In the genomic region with DNA sequence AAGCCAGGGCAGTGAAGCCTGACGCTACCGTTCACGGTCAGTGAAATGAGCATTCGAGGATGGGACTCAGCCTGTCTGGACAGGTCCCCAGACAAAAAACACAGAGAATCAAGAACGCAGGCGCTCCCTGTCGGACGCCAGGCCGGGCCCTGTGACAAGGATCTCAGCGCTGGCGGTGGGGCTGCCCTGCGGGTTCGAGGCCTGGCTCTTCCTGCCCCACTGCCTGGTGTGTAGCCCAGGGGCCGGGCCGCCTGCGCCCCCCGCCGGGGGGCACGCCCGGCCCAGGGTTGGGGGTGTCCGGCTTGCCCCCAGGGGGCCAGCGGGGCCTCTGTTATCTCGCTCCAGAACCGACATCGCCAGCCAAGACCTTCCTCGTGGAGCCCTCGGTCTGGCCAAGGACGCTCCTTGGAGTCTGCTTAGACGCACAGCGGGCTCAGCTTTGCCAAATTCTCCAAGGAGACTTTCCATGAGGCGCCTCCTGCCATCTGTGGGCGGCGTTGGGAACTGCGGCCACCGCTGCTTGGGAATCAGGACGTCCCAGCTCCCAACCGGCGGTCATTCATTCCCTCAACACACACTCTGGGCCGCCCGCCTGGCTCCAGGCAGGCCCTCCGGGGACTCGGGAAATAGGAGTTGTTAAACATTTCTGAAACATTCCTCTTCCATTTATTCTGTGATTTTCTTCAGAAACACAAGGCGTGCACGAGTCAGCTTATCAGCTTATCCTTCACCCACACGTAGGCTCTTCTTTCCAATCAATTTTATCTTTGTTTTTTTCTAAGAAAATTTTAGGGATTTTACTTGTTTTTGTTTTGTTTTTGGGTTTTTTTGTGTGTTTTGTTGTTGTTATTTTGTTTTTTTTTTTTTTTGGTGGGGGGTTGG, we compare ENCODE assay signal across 8 cellular contexts. TPM values are rescaled to one million over a fixed set of nuclear protein-coding genes. Genes with fewer than 3 reads are reported as not detected.
A peak's percentile ranks its signal among the peaks of the same experiment; 100 is the strongest.
DNase-seq lines count a peak whose midpoint lies in the region; ATAC-seq, FAIRE-seq and TF ChIP-seq lines count a peak whose summit lies in the region.

No MANE protein-coding gene starts in this region.

- SMC1A ChIA-PET in GM12878 (lab: Charles Lee; ENCODE audit: uncharacterized antibody, unreplicated experiment), result interaction anchor here (0.8 to 1.1 kb wide), 4 partner anchors 10 to 495 kb away, joined by 3 to 6 read pairs (median 4); no protein-coding TSS in a partner anchor

- H3K4me2 ChIP-seq in GM12878 (ENCODE audit: control insufficient read depth, insufficient read depth), result no peak overlapping the region

- no peaks in the 10 kb centered on the region for H3K4me1 ChIP-seq in ACC112 (ENCODE audit: control insufficient read depth, insufficient read depth, low read length, unreplicated experiment)
- H3K4me1 ChIP-seq in GM12878 (ENCODE audit: control insufficient read depth, insufficient read depth, low read length), result no peaks in the 10 kb centered on the region
- peaks cover 0 to 8% (median 6%) of the 10 kb centered on the region in 4 donors for H3K4me1 ChIP-seq in sigmoid colon

- TF ChIP-seq CTCF in GM12878 (IDR thresholded peaks at IDR 0.05 in 2 of 3, conservative IDR thresholded peaks at IDR 0.05 in 1 of 3; ENCODE audit: control insufficient read depth in 2 of 3, extremely low read depth in 1 of 3, insufficient read depth in 1 of 3, low read depth in 3 of 3, low read length in 3 of 3) (peak; percentile 39 to 47 (median 45); a peak in 5 of 6 replicates), sigmoid colon (IDR thresholded peaks at IDR 0.05) (peak; percentile 77 to 96 (median 92))

- no peak for TF ChIP-seq POLR2A in GM12878 (IDR thresholded peaks at IDR 0.05; ENCODE audit: low read depth, low read length)
- no peak for TF ChIP-seq POLR2A in sigmoid colon (IDR thresholded peaks at IDR 0.05)

- DNase-seq in ELR (ENCODE audit: low read depth), result peak; percentile 88
- peak; percentile 81 for DNase-seq in NCI-H2107 (lab: John Stamatoyannopoulos, UW)
- DNase-seq in GM12878 (ENCODE audit: low read depth, low spot score), result no peak
- peak in 45 of 51 donors; percentile 5 to 81 (median 51) for DNase-seq in hypothalamus (lab: John Stamatoyannopoulos, UW)
- peak; percentile 94 for DNase-seq in sigmoid colon
- no peak for DNase-seq in activated gamma-delta T cell (lab: John Stamatoyannopoulos, UW)

- no peak overlapping the region for H3K9ac ChIP-seq in GM12878 (ENCODE audit: control insufficient read depth, insufficient read depth, low read length)

- 50% methylated on average over 31 of the region's 45 CpGs for WGBS in GM12878 (ENCODE audit: insufficient coverage, insufficient replicate concordance, low lambda C conversion rate, missing lambda C conversion rate)
- whole genome bisulfite sequencing in sigmoid colon, 2 donors, result 13 to 42% methylated on average over 45 of the region's 45 CpGs

- TF ChIP-seq EP300 in GM12878 (IDR thresholded peaks at IDR 0.05; ENCODE audit: borderline replicate concordance in 1 of 2, control insufficient read depth in 1 of 2, low read depth in 2 of 2, low read length in 2 of 2), result no peak
- no peak for TF ChIP-seq EP300 in sigmoid colon (IDR thresholded peaks at IDR 0.05)

- H3K79me2 ChIP-seq in ACC112 (ENCODE audit: control insufficient read depth, insufficient read depth, low read length, unreplicated experiment) (no peaks in the 10 kb centered on the region), GM12878 (ENCODE audit: control insufficient read depth, insufficient read depth, low read length) (no peaks in the 10 kb centered on the region)

- no TSS peak for BruUV-seq in GM12878 (replicated peaks; lab: Mats Ljungman, UMichigan)

- no peaks in the 10 kb centered on the region for H4K20me1 ChIP-seq in GM12878 (ENCODE audit: control insufficient read depth, insufficient read depth)

- no peak for FAIRE-seq in GM12878 (lab: Jason Lieb, UNC)

- H3K36me3 ChIP-seq in ACC112 (ENCODE audit: insufficient read depth, low read length), result no peaks in the 10 kb centered on the region
- H3K36me3 ChIP-seq in GM12878 (ENCODE audit: control insufficient read depth in 2 of 2, insufficient read depth in 2 of 2, low read length in 1 of 2), result no peaks in the 10 kb centered on the region
- H3K36me3 ChIP-seq in sigmoid colon, result no peaks in the 10 kb centered on the region

- peak; percentile 23; the same call in 1 of the 2 replicates for TF ChIP-seq RAD21 in GM12878 (IDR thresholded peaks at IDR 0.05; ENCODE audit: insufficient read depth, low read depth, low read length)

- POLR2A ChIA-PET in GM12878 (lab: Charles Lee), result interaction anchor here (0.6 kb wide), 2 partner anchors 10 to 38 kb away, joined by 3 to 4 read pairs; no protein-coding TSS in a partner anchor

- H2AFZ ChIP-seq in ACC112 (ENCODE audit: low read length, unreplicated experiment) (peak overlapping the region; percentile 55), GM12878 (ENCODE audit: control insufficient read depth, low read depth, low read length) (no peak overlapping the region)

- in situ Hi-C loops in GM12878 (cut with MboI), result no loop called here

- intact Hi-C loops in GM12878 (cut with micrococcal nuclease; ENCODE audit: unreplicated experiment), result no loop called here
- intact Hi-C loops in sigmoid colon (cut with DNase I), result loop anchor here (1.0 to 2.0 kb wide), 2 partner anchors 166 to 493 kb away; no protein-coding TSS in a partner anchor

- H3K9me3 ChIP-seq in GM12878 (replicated peaks; ENCODE audit: control insufficient read depth, insufficient read depth, low read length), result no peaks in the 10 kb centered on the region
- no peaks in the 10 kb centered on the region for H3K9me3 ChIP-seq in sigmoid colon

- RAD21 ChIA-PET in GM12878 (lab: Charles Lee; ENCODE audit: unreplicated experiment), result interaction anchor here (0.6 to 1.0 kb wide), 3 partner anchors 39 to 166 kb away, joined by 3 to 11 read pairs (median 3); no protein-coding TSS in a partner anchor

- CTCF ChIA-PET in GM12878 (lab: Yijun Ruan, JAX), result interaction anchor here (0.7 to 2.5 kb wide), 7 partner anchors 10 to 496 kb away, joined by 3 to 12 read pairs (median 4); no protein-coding TSS in a partner anchor

- ATAC-seq in GM12878, result no peak; the same call in 1 of the 3 replicates
- ATAC-seq in GM19023 (IDR thresholded peaks at IDR 0.05; ENCODE audit: unreplicated experiment), result no peak

- H3K27ac ChIP-seq in ACC112 (ENCODE audit: low read depth, low read length), result no peak overlapping the region
- H3K27ac ChIP-seq in GM12878 (ENCODE audit: control insufficient read depth, insufficient read depth), result no peak overlapping the region
- H3K27ac ChIP-seq in sigmoid colon, result peak overlapping the region in 2 of 4 donors; percentile 35 to 54

- H3K4me3 ChIP-seq in ACC112 (ENCODE audit: low read depth, low read length), result no peak overlapping the region
- no peak overlapping the region for H3K4me3 ChIP-seq in GM12878
- no peak overlapping the region for H3K4me3 ChIP-seq in sigmoid colon

- H3K27me3 ChIP-seq in ACC112 (ENCODE audit: insufficient read depth, low read length) (no peaks in the 10 kb centered on the region; the same call in 1 of the 2 replicates), GM12878 (replicated peaks in 1 of 2; ENCODE audit: control insufficient read depth in 2 of 2, insufficient read depth in 2 of 2, low read length in 1 of 2) (peaks cover 0 to 3% of the 10 kb centered on the region in 2 experiments; a peak in 2 of 4 replicates), sigmoid colon (peaks cover 9 to 75% (median 16%) of the 10 kb centered on the region in 3 donors)

TF ChIP-seq in GM12878, 131 proteins besides CTCF, POLR2A, EP300 and RAD21:
- TF ChIP-seq RELA (IDR thresholded peaks at IDR 0.05; ENCODE audit: borderline replicate concordance, partially characterized antibody) (no peak), SMC3 (IDR thresholded peaks at IDR 0.05; ENCODE audit: borderline replicate concordance, low read length) (peak; percentile 32; the same call in 1 of the 2 replicates)

RNA-seq across cellular contexts. Expression of a gene that starts 11.3 kb away (rescaled TPM):
- not detected in 2 replicates for total RNA-seq in GM12878 (2013; cell fraction: nucleolus; rRNA removed)
- total RNA-seq in GM12878 (2014; rRNA removed) (not detected in 2 replicates), GM12878 (2014; rRNA removed; fragmentation: Illumina TruSeq; extraction: Trizol) (not detected in 2 replicates), GM12878 (2021) (0.05 TPM in 1 of 2 replicates, not detected in the other), sigmoid colon (under 1 TPM; under 0.01 to 0.54 (median 0.30) TPM)
- polyA plus RNA-seq in GM12878 (2011; ENCODE audit: low read depth), result not detected
- polyA plus RNA-seq in GM12878 (2011; rRNA removed) (not detected in 2 replicates), GM12878 (2014; fragmentation: Illumina TruSeq; extraction: Trizol) (not detected in 2 replicates), GM12878 (2014; fragmentation: Nextera tagmentation; extraction: Ambion mirVana) (not detected), GM12878 (2014; rRNA removed) (not detected in 2 replicates), GM12878 (2016; fragmentation: Nextera tagmentation; extraction: Ambion mirVana) (not detected), sigmoid colon (1 to 10 TPM; 4.0 to 7.8 (median 6.9) TPM)
- polyA plus RNA-seq in GM12878 (2011; cell fraction: cytosol; rRNA removed), result not detected in 2 replicates
- not detected in 2 replicates for polyA plus RNA-seq in GM12878 (2011; cell fraction: nucleus; rRNA removed)
- polyA plus RNA-seq in GM12878 (2012), result 0.04 and 0.10 TPM in 2 replicates
- polyA minus RNA-seq in GM12878 (2011; rRNA and poly(A)+ RNA removed), result not detected in 2 replicates
- not detected in 2 replicates for polyA minus RNA-seq in GM12878 (2011; cell fraction: cytosol; rRNA and poly(A)+ RNA removed)
- not detected in 2 replicates for polyA minus RNA-seq in GM12878 (2011; cell fraction: nucleus; rRNA and poly(A)+ RNA removed)

Comparison
In these comparisons a context has a peak if more than half of its experiments do, and no peak if none do; other contexts are left out.
1. DNase-seq: peak in ELR (single experiment), NCI-H2107 (single experiment), hypothalamus (45 of 51) and sigmoid colon (single experiment); none in GM12878 (single experiment) and activated gamma-delta T cell (single experiment).